15 cellular contexts compared by ENCODE assay signal in the genomic region with DNA sequence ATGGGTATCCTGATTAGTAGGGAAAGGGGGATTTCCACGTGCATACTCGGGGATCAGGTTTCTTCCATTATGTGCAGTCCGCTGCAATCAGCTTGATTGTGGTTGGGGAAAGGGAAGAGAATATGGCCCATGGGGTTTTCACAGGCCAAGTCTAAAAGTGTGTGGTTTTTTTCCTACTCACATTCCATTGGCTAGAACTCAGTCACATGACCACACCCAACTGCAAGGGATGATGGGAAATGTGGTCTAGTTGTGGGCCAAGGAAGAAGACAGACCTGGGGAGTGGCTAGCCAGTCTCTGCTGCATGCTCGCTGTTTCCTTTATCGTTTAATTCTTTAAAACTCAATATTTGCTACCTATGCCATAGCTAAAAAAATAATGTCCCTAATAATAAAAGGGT.
DNase-seq lines count a peak whose midpoint lies in the region; ATAC-seq and TF ChIP-seq lines count a peak whose summit lies in the region.
"Had no signal": no experiment of that assay in that cellular context is flagged by ENCODE, and none has a peak within 500 bp of the region (broad histone marks: within the 10 kb centered on the region; RNA-seq: fewer than 3 reads in every experiment).

No MANE protein-coding gene starts in this region.

- TF ChIP-seq POLR2A in heart left ventricle (IDR thresholded peaks at IDR 0.05): no peak

- H3K4me1 ChIP-seq in heart left ventricle: no peaks in the 10 kb centered on the region

- 50 to 72% (median 55%) methylated on average over 5 of the region's 5 CpGs for WGBS in heart left ventricle, 4 donors

- in situ Hi-C loops in SK-MEL-5 (cut with HindIII; ENCODE audit: low pct_unique_long_range_greater_than_20kb, low sequenced_read_pairs): no loop called here

- DNase-seq in NCI-H1417 (lab: John Stamatoyannopoulos, UW) (peak in 2 of 3 experiments; percentile 4 to 20), NCI-H1417 treated with DMSO at 0.1 percent for 48 hours (lab: John Stamatoyannopoulos, UW) (no peak), SK-MEL-5 (ENCODE audit: low read depth, low spot score) (peak; percentile 49), iPS-NIHi7 (ENCODE audit: extremely low spot score) (peak; percentile 69), heart left ventricle (no peak), UCSD-AML1 (lab: John Stamatoyannopoulos, UW; ENCODE audit: unreplicated experiment) (no peak)
- peak; percentile 32 for DNase-seq in Jurkat, Clone E6-1 (ENCODE audit: low read depth, low spot score)
- DNase-seq: 8988T; activated CD4-positive, alpha-beta T cell treated with anti-CD3 and anti-CD28 coated beads for 48 hours; activated naive CD4-positive, alpha-beta T cell treated with anti-CD3 and anti-CD28 coated beads for 36 hours; left colon; MG63 had no signal

- H3K9me3 ChIP-seq in heart left ventricle: no peaks in the 10 kb centered on the region
- H3K9me3 ChIP-seq: MG63, neutrophil had no signal

- H3K27me3 ChIP-seq in heart left ventricle: peaks cover 0 to 10% (median 0%) of the 10 kb centered on the region in 9 donors
- H3K27me3 ChIP-seq: MG63 had no signal

- no peak overlapping the region for H3K27ac ChIP-seq in heart left ventricle
- H3K27ac ChIP-seq: neutrophil had no signal

- TF ChIP-seq CTCF in heart left ventricle (IDR thresholded peaks at IDR 0.05): no peak

- no peak for ATAC-seq in GM21390 (IDR thresholded peaks at IDR 0.05; ENCODE audit: unreplicated experiment)
- no peak for ATAC-seq in heart left ventricle
- ATAC-seq: left colon; stimulated activated effector memory CD8-positive, alpha-beta T cell treated with anti-CD3 and anti-CD28 coated beads, Interleukin-12 subunit alpha, Interleukin-12 subunit beta, amount 100 ng/mL, for 72 hours had no signal

- H3K4me3 ChIP-seq in Jurkat, Clone E6-1 (ENCODE audit: low read length): no peak overlapping the region
- no peak overlapping the region for H3K4me3 ChIP-seq in heart left ventricle
- H3K4me3 ChIP-seq: MG63 had no signal

- no peaks in the 10 kb centered on the region for H3K36me3 ChIP-seq in heart left ventricle
- H3K36me3 ChIP-seq: MG63, neutrophil had no signal

- intact Hi-C loops in heart left ventricle (cut with DNase I): no loop called here

Comparison
In these comparisons a context has a peak if more than half of its experiments do, and no peak if none do; other contexts are left out.
1. DNase-seq: peak in NCI-H1417 (2 of 3), Jurkat, Clone E6-1 (single experiment), SK-MEL-5 (single experiment) and iPS-NIHi7 (single experiment); none in NCI-H1417 treated with DMSO at 0.1 percent for 48 hours (single experiment), heart left ventricle (0 of 5) and UCSD-AML1 (single experiment).